3 cellular contexts compared by ENCODE assay signal in the genomic region with DNA sequence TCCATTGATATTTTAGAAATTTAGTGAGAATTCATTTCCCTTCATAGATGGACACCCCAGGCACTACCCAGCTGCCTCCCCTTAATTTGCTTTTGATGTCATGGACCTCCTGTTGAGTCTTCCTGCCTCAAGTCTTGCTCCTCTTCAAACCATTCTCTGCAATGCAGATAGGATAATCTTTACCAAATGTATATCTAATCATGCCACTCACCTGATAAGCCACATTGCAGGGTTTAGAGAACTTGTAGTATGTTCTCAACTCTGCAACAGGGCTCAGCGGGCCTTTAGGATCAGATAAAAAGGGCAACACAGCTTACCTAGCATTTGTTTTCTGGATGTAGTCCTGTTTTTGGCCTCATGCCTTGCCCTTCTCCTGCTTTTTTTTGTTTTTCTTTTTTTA.
"Had no signal": no experiment of that assay in that cellular context is flagged by ENCODE, and none has a peak within 500 bp of the region (broad histone marks: within the 10 kb centered on the region; RNA-seq: fewer than 3 reads in every experiment).

No MANE protein-coding gene starts in this region.

- H3K4me3 ChIP-seq: GM12878 had no signal

- ATAC-seq: GM12878 had no signal

- DNase-seq: GDM1, GF-D8 had no signal
